8 cellular contexts compared by ENCODE assay signal in genomic region chr3:160399347-160400047, GRCh38. TPM values are rescaled to one million over a fixed set of nuclear protein-coding genes. Genes with fewer than 3 reads are reported as not detected.
DNase-seq lines count a peak whose midpoint lies in the region; ATAC-seq lines count a peak whose summit lies in the region.

TSS of gene SMC4 (plus strand) at chr3:160399650. CDS start at chr3:160400827, 1,177 bp downstream.

- CTCF ChIA-PET in activated CD4-positive, alpha-beta T cell treated with anti-CD3 and anti-CD28 coated beads, Interleukin-2, amount 10 ng/mL, durations not matched to agents 7 days and 5 days (lab: Charles Lee), result interaction anchor here (0.6 to 1.4 kb wide), 4 partner anchors 10 to 50 kb away, joined by 4 to 5 read pairs (median 4); partner anchors contain the start of gene TRIM59

- H3K27me3 Mint-ChIP-seq in activated CD4-positive, alpha-beta T cell treated with anti-CD3 and anti-CD28 coated beads, Interleukin-2, amount 10 ng/mL, durations not matched to agents 7 days and 5 days, result no peaks in the 10 kb centered on the region

- H3K9me3 Mint-ChIP-seq in activated CD4-positive, alpha-beta T cell treated with anti-CD3 and anti-CD28 coated beads, Interleukin-2, amount 10 ng/mL, durations not matched to agents 7 days and 5 days, result no peaks in the 10 kb centered on the region

- peaks cover 41% of the 10 kb centered on the region for H3K36me3 Mint-ChIP-seq in activated CD4-positive, alpha-beta T cell treated with anti-CD3 and anti-CD28 coated beads, Interleukin-2, amount 10 ng/mL, durations not matched to agents 7 days and 5 days (ENCODE audit: low read depth)

- peak within 1 kb of the TSS; percentile 89 for H3K4me3 Mint-ChIP-seq in activated CD4-positive, alpha-beta T cell treated with anti-CD3 and anti-CD28 coated beads, Interleukin-2, amount 10 ng/mL, durations not matched to agents 7 days and 5 days

- DNase-seq in C1 segment of cervical spinal cord (lab: John Stamatoyannopoulos, UW) (peak; percentile 26 to 95 (median 90)), NCI-H748 (lab: John Stamatoyannopoulos, UW; ENCODE audit: unreplicated experiment) (peak; percentile 93), dedifferentiated amniotic fluid mesenchymal stem cell (ENCODE audit: extremely low spot score) (peak; percentile 97), left kidney (ENCODE audit: low read depth, low spot score) (peak; percentile 97)
- DNase-seq in activated CD4-positive, alpha-beta T cell treated with anti-CD3 and anti-CD28 coated beads, Interleukin-2, amount 10 ng/mL, durations not matched to agents 7 days and 5 days, result peak; percentile 92
- DNase-seq in stimulated activated CD4-positive, alpha-beta T cell treated with anti-CD3 and anti-CD28 coated beads, Interleukin-2, amount 100 ng/mL, for 48 hours, result peak; percentile 75 to 76

- POLR2A ChIA-PET in activated CD4-positive, alpha-beta T cell treated with anti-CD3 and anti-CD28 coated beads, Interleukin-2, amount 10 ng/mL, durations not matched to agents 7 days and 5 days (lab: Charles Lee), result interaction anchor here (2.4 kb wide), 1 partner anchor 50 kb away, joined by 21 read pairs; the partner anchor contains the start of gene TRIM59

- H3K4me1 Mint-ChIP-seq in activated CD4-positive, alpha-beta T cell treated with anti-CD3 and anti-CD28 coated beads, Interleukin-2, amount 10 ng/mL, durations not matched to agents 7 days and 5 days, result peaks cover 47% of the 10 kb centered on the region

- H3K27ac Mint-ChIP-seq in activated CD4-positive, alpha-beta T cell treated with anti-CD3 and anti-CD28 coated beads, Interleukin-2, amount 10 ng/mL, durations not matched to agents 7 days and 5 days, result peak within 1 kb of the TSS; percentile 99

- ATAC-seq in GM19395 (IDR thresholded peaks at IDR 0.05; ENCODE audit: unreplicated experiment) (peak; percentile 58), HG03558 (IDR thresholded peaks at IDR 0.05; ENCODE audit: extremely low read depth, unreplicated experiment) (peak; percentile 27)

RNA-seq across cellular contexts. Expression of gene SMC4, which starts in this region (rescaled TPM):
- 100 to 1,000 TPM; 282 to 309 TPM for total RNA-seq in activated CD4-positive, alpha-beta T cell treated with anti-CD3 and anti-CD28 coated beads, Interleukin-2, amount 10 ng/mL, durations not matched to agents 7 days and 5 days

Comparison
In these comparisons a context has a peak if more than half of its experiments do, and no peak if none do; other contexts are left out.
1. Peak in every context shown above with its lines: DNase-seq and ATAC-seq.